Comparison of ENCODE assay signal across 9 cellular contexts in the genomic region with DNA sequence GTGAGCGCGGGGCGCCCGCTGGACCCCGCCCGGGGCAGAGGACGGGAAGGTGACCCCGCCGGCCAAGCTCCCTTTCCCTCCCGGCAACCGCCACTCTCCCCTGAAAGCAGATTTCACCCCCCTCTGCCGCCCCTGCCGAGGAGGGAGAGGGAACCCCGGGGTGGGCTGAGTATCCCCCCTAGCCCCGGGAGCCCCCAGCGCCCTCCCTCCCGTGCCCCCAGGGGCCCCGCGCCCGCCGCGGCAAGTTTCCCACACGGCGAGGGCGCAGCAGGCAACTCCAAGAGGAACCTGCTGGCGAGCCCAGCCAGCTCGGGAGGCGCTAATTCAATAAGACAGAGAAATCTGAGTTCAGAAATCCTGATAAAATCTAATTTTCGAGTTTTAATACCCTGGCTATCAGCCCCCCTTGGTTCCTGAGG.
A peak's percentile ranks its signal among the peaks of the same experiment; 100 is the strongest.
DNase-seq lines count a peak whose midpoint lies in the region; ATAC-seq and TF ChIP-seq lines count a peak whose summit lies in the region.
"Had no signal": no experiment of that assay in that cellular context is flagged by ENCODE, and none has a peak within 500 bp of the region (broad histone marks: within the 10 kb centered on the region; RNA-seq: fewer than 3 reads in every experiment).

No MANE protein-coding gene starts in this region.

- no CpG with 5 or more reads among the region's 29 CpGs for WGBS in iPS DF 6.9 (ENCODE audit: insufficient coverage, insufficient read length)

- H3K9me3 ChIP-seq in iPS DF 6.9 (ENCODE audit: control insufficient read depth, insufficient read depth, low read length) = no peaks in the 10 kb centered on the region
- no peaks in the 10 kb centered on the region for H3K9me3 ChIP-seq in stomach smooth muscle (ENCODE audit: control insufficient read depth in 2 of 2, low read length in 2 of 2)

- peak overlapping the region; percentile 49; the same call in 1 of the 2 replicates for H3K4me3 ChIP-seq in iPS DF 6.9 (ENCODE audit: low read length)
- H3K4me3 ChIP-seq in stomach smooth muscle (ENCODE audit: low read length in 2 of 2) = peak overlapping the region; percentile 65 to 73

- H3K4me1 ChIP-seq in iPS DF 6.9 (ENCODE audit: control insufficient read depth, insufficient read depth, low read length) (0 out of 2 replicates have a peak, but pooled peaks cover 2% of the 10 kb centered on the region), stomach smooth muscle (ENCODE audit: control insufficient read depth, insufficient read depth, low read length) (peaks cover 30% of the 10 kb centered on the region)

- no peak for ATAC-seq in HG02588 (IDR thresholded peaks at IDR 0.05; ENCODE audit: unreplicated experiment)

- DNase-seq in NCI-H82 (lab: John Stamatoyannopoulos, UW) (peak; percentile 47), NCI-H82 treated with DMSO at 0.1 percent for 48 hours (lab: John Stamatoyannopoulos, UW; ENCODE audit: unreplicated experiment) (no peak), iPS DF 6.9 (ENCODE audit: low read depth, low spot score) (no peak), GF-D8 (lab: John Stamatoyannopoulos, UW) (no peak), NCI-H1092 treated with DMSO at 0.1 percent for 48 hours (lab: John Stamatoyannopoulos, UW) (no peak)

- H3K27me3 ChIP-seq in iPS DF 6.9 (ENCODE audit: control insufficient read depth, insufficient read depth, low read length) (peaks cover 38% of the 10 kb centered on the region), stomach smooth muscle (ENCODE audit: control insufficient read depth in 1 of 2, insufficient read depth in 2 of 2, low read length in 2 of 2) (peaks cover 50 to 52% of the 10 kb centered on the region in 2 donors)

- no peak for TF ChIP-seq CTCF in VCaP (conservative IDR thresholded peaks at IDR 0.05)

- H3K36me3 ChIP-seq in iPS DF 6.9 (ENCODE audit: control insufficient read depth, insufficient read depth, low read length) = no peaks in the 10 kb centered on the region
- no peaks in the 10 kb centered on the region for H3K36me3 ChIP-seq in stomach smooth muscle (ENCODE audit: control insufficient read depth in 2 of 2, insufficient read depth in 2 of 2, low read length in 2 of 2)

- H3K27ac ChIP-seq in VCaP (peak overlapping the region; percentile 70), iPS DF 6.9 (ENCODE audit: low read length) (no peak overlapping the region), stomach smooth muscle (ENCODE audit: low read length) (no peak overlapping the region)
- H3K27ac ChIP-seq: epithelial cell of prostate had no signal

- no peak overlapping the region for H3K9ac ChIP-seq in stomach smooth muscle (ENCODE audit: low read length in 2 of 2)
